In the genomic region with DNA sequence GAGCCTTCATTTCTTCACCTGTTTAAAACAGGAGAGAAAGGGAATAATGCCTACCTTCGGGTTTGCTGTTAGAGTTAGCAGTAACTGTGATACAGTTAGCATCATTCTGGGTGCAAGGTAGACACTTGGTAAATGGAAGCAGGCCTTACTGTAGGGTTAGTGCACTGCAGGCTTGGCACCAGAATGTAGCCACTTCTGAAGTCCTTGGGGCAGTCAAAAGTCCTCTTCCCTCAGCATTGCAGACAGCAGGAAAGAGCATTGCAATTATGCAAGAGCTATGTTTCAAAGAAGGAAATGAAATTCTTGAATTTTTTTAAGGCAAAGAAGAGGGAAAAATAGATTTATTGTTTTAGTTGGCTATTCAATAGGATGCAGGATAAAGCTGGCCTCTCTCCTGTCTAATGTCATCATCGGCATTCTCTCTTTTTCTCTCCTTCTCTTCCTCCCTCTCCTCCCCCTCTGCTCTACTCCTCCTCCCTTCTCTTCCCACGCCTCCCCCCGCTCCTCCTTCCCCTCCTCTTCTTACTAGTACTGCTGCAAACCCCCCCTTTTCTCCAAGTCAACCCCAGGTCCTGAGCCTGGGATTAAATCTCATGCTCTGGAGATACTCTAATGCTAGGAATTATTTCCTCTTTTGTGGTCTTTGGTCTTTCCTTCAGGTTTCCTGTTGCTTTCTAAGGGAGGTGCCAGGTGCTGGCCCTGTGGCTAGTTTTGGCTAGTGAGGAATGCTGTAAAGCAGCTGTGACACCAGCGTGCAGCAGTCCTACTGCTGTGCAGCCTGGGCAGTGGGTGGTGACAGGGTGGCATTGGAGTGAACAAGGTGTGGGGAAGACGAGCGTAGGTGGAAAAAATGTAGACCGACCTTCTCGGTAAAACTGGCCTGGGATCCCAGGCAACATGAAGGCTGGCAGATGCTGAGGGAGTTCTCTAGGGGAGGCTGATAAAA, we compare ENCODE assay signal across 18 cellular contexts. TPM values are rescaled to one million over a fixed set of nuclear protein-coding genes. Genes with fewer than 3 reads are reported as not detected.
DNase-seq lines count a peak whose midpoint lies in the region; ATAC-seq and TF ChIP-seq lines count a peak whose summit lies in the region.
"Had no signal": no experiment of that assay in that cellular context is flagged by ENCODE, and none has a peak within 500 bp of the region (broad histone marks: within the 10 kb centered on the region; RNA-seq: fewer than 3 reads in every experiment).

No MANE protein-coding gene starts in this region.

- H3K9me3 Mint-ChIP-seq in MCF 10A (ENCODE audit: unreplicated experiment), result no peaks in the 10 kb centered on the region
- H3K9me3 Mint-ChIP-seq: activated B cell treated with CpG ODN at 0.5 μM for 24 hours; central memory CD8-positive, alpha-beta T cell; naive B cell had no signal

- peak; percentile 17 for DNase-seq in mammary epithelial cell
- DNase-seq in MCF 10A (ENCODE audit: unreplicated experiment), result no peak
- DNase-seq in SK-N-MC (ENCODE audit: low read depth, low spot score), result no peak
- DNase-seq in left ventricle myocardium superior, result no peak
- DNase-seq in upper lobe of right lung, result no peak
- no peak for DNase-seq in coronary artery (ENCODE audit: low spot score)
- DNase-seq in NCI-H2227 (lab: John Stamatoyannopoulos, UW; ENCODE audit: unreplicated experiment), result no peak
- no peak for DNase-seq in H4 (ENCODE audit: low spot score)
- DNase-seq: activated B cell treated with CpG ODN at 0.5 μM for 24 hours, amniotic stem cell, foreskin keratinocyte, Karpas-422, naive B cell, NCI-H1930, NCI-H69, stomach, T-helper 1 cell had no signal

- no peaks in the 10 kb centered on the region for H3K36me3 ChIP-seq in mammary epithelial cell (ENCODE audit: insufficient read depth, low read length)
- no peaks in the 10 kb centered on the region for H3K36me3 ChIP-seq in SK-N-MC (ENCODE audit: insufficient read depth, low read length)
- no peaks in the 10 kb centered on the region for H3K36me3 ChIP-seq in upper lobe of right lung
- H3K36me3 ChIP-seq: stomach had no signal

- CTCF ChIA-PET in mammary epithelial cell (lab: Charles Lee; ENCODE audit: low non-redundant PET) (no interaction called here), MCF 10A (lab: Yijun Ruan, JAX) (interaction anchor here (0.7 to 1.4 kb wide), 4 partner anchors 9 to 434 kb away, joined by 3 to 7 read pairs (median 5); no protein-coding TSS in a partner anchor)

- no TSS peak for BruUV-seq in mammary epithelial cell (replicated peaks; lab: Mats Ljungman, UMichigan)
- no TSS peak for BruUV-seq in MCF 10A (replicated peaks; lab: Mats Ljungman, UMichigan)

- no peak for TF ChIP-seq CTCF in mammary epithelial cell (conservative IDR thresholded peaks at IDR 0.05 in 1 of 2, IDR thresholded peaks at IDR 0.05 in 1 of 2; ENCODE audit: extremely low read depth in 1 of 2, insufficient read depth in 1 of 2, low read depth in 1 of 2, low read length in 2 of 2)
- no peak for TF ChIP-seq CTCF in MCF 10A (IDR thresholded peaks at IDR 0.05; ENCODE audit: unreplicated experiment)
- TF ChIP-seq CTCF in upper lobe of right lung (IDR thresholded peaks at IDR 0.05), result no peak
- TF ChIP-seq CTCF in coronary artery (IDR thresholded peaks at IDR 0.05), result no peak

- peak overlapping the region; percentile 4 for H2AFZ ChIP-seq in mammary epithelial cell (ENCODE audit: low read depth, low read length)

- in situ Hi-C loops in mammary epithelial cell (cut with MboI; ENCODE audit: low sequenced_read_pairs in 2 of 2), result no loop called here

- H3K4me3 ChIP-seq in mammary epithelial cell (replicated peaks in 1 of 3; ENCODE audit: insufficient read depth in 1 of 3, low read depth in 2 of 3, low read length in 3 of 3), result no peak overlapping the region
- no peak overlapping the region for H3K4me3 ChIP-seq in SK-N-MC
- H3K4me3 ChIP-seq in upper lobe of right lung, result no peak overlapping the region
- H3K4me3 ChIP-seq in coronary artery, result no peak overlapping the region
- H3K4me3 ChIP-seq: stomach had no signal

- H3K27me3 Mint-ChIP-seq in MCF 10A (ENCODE audit: insufficient read depth, unreplicated experiment), result no peaks in the 10 kb centered on the region
- H3K27me3 Mint-ChIP-seq: activated B cell treated with CpG ODN at 0.5 μM for 24 hours; central memory CD8-positive, alpha-beta T cell; naive B cell had no signal

- H3K9ac ChIP-seq in mammary epithelial cell (ENCODE audit: insufficient read depth, low read length) (no peak overlapping the region), SK-N-MC (ENCODE audit: insufficient read length) (no peak overlapping the region)

- H3K27ac ChIP-seq in mammary epithelial cell (ENCODE audit: insufficient read depth, low read depth, low read length) (no peak overlapping the region), SK-N-MC (peak overlapping the region; percentile 35), upper lobe of right lung (no peak overlapping the region), coronary artery (no peak overlapping the region)
- H3K27ac ChIP-seq: foreskin keratinocyte, stomach had no signal

- WGBS in mammary epithelial cell (ENCODE audit: low coverage, missing lambda C conversion rate), result 23% methylated on average over 6 of the region's 9 CpGs

- H3K9me3 ChIP-seq in mammary epithelial cell (replicated peaks; ENCODE audit: insufficient read depth, low read length) (no peaks in the 10 kb centered on the region), SK-N-MC (ENCODE audit: low read depth, low read length) (no peaks in the 10 kb centered on the region), upper lobe of right lung (no peaks in the 10 kb centered on the region)
- H3K9me3 ChIP-seq: stomach had no signal

- H3K36me3 Mint-ChIP-seq in MCF 10A (ENCODE audit: insufficient read depth, unreplicated experiment), result no peaks in the 10 kb centered on the region
- H3K36me3 Mint-ChIP-seq: naive B cell had no signal

- H3K4me1 Mint-ChIP-seq in MCF 10A (ENCODE audit: insufficient read depth, unreplicated experiment), result peaks cover 6% of the 10 kb centered on the region

- ATAC-seq in left ventricle myocardium superior (peak; percentile 35), upper lobe of right lung (peak; percentile 62)
- ATAC-seq: foreskin keratinocyte had no signal

- dilution Hi-C loops in mammary epithelial cell (cut with HindIII; ENCODE audit: low sequenced_read_pairs), result no loop called here

- POLR2A ChIA-PET in MCF 10A (lab: Yijun Ruan, JAX), result interaction anchor here (1.6 kb wide), 1 partner anchor 15 kb away, joined by 5 read pairs; no protein-coding TSS in a partner anchor

- no peaks in the 10 kb centered on the region for H4K20me1 ChIP-seq in mammary epithelial cell (ENCODE audit: insufficient read depth, low read length)

- intact Hi-C loops in mammary epithelial cell (cut with micrococcal nuclease) (no loop called here), MCF 10A (cut with micrococcal nuclease) (loop anchor here (5.0 to 10.0 kb wide), 2 partner anchors 240 to 327 kb away; no protein-coding TSS in a partner anchor), left ventricle myocardium superior (cut with micrococcal nuclease) (no loop called here), upper lobe of right lung (cut with DNase I) (no loop called here)

- H3K27me3 ChIP-seq in mammary epithelial cell (ENCODE audit: insufficient read depth, low read length) (no peaks in the 10 kb centered on the region), upper lobe of right lung (no peaks in the 10 kb centered on the region)
- H3K27me3 ChIP-seq: foreskin keratinocyte, stomach had no signal

- H3K27ac Mint-ChIP-seq in MCF 10A (ENCODE audit: low read depth, unreplicated experiment), result no peak overlapping the region
- H3K27ac Mint-ChIP-seq: activated B cell treated with CpG ODN at 0.5 μM for 24 hours had no signal

- peak overlapping the region; percentile 2 for H3K4me2 ChIP-seq in mammary epithelial cell (ENCODE audit: insufficient read depth, low read depth, low read length)

- H3K4me1 ChIP-seq in mammary epithelial cell (ENCODE audit: insufficient read depth, low read length), result no peaks in the 10 kb centered on the region
- H3K4me1 ChIP-seq in upper lobe of right lung, result peaks cover 17% of the 10 kb centered on the region

- no peak overlapping the region for H3K4me3 Mint-ChIP-seq in MCF 10A (ENCODE audit: unreplicated experiment)
- H3K4me3 Mint-ChIP-seq: activated B cell treated with CpG ODN at 0.5 μM for 24 hours; central memory CD8-positive, alpha-beta T cell had no signal

- H3K79me2 ChIP-seq in mammary epithelial cell (ENCODE audit: insufficient read depth, low read length), result peaks cover 26% of the 10 kb centered on the region

RNA-seq across cellular contexts. Expression of gene EEFSEC, which starts 21.6 kb away (rescaled TPM):
- total RNA-seq in mammary epithelial cell (10 to 100 TPM in 1 of 2 donors, 1 to 10 TPM in 1; 7.0 to 15.9 TPM), MCF 10A (2022) (12.2 and 14.6 TPM in 2 replicates), left ventricle myocardium superior (17.1 TPM), upper lobe of right lung (15.3 TPM)
- 13.8 TPM for polyA plus RNA-seq in mammary epithelial cell
- 13.5 TPM for polyA minus RNA-seq in mammary epithelial cell
- 4.3 and 6.1 TPM in 2 replicates for total RNA-seq in H4 (2014; rRNA removed; shearing (Covaris generic))

RNA-seq across cellular contexts. Expression of gene RUVBL1, which starts 51.3 kb away (rescaled TPM):
- total RNA-seq in mammary epithelial cell (10 to 100 TPM; 53.7 to 78.8 TPM), MCF 10A (2022) (88.1 and 114 TPM in 2 replicates), left ventricle myocardium superior (22.6 TPM), upper lobe of right lung (17.0 TPM)
- polyA plus RNA-seq in mammary epithelial cell, result 106 TPM
- polyA minus RNA-seq in mammary epithelial cell, result 84.5 TPM
- total RNA-seq in H4 (2014; rRNA removed; shearing (Covaris generic)), result 131 and 136 TPM in 2 replicates
